Comparison of ENCODE assay signal across 18 cellular contexts in genomic region chr5:159610966-159611579, GRCh38.
DNase-seq lines count a peak whose midpoint lies in the region; ATAC-seq lines count a peak whose summit lies in the region.
"Had no signal": no experiment of that assay in that cellular context is flagged by ENCODE, and none has a peak within 500 bp of the region (broad histone marks: within the 10 kb centered on the region; RNA-seq: fewer than 3 reads in every experiment).

No MANE protein-coding gene starts in this region.

- intact Hi-C loops in activated CD4-positive, alpha-beta T cell treated with anti-CD3 and anti-CD28 coated beads for 36 hours (cut with DNase I, micrococcal nuclease), result no loop called here
- intact Hi-C loops in activated naive CD4-positive, alpha-beta T cell treated with anti-CD3 and anti-CD28 coated beads for 36 hours (cut with micrococcal nuclease), result no loop called here

- no peak overlapping the region for H3K27ac Mint-ChIP-seq in activated CD4-positive, alpha-beta T cell treated with anti-CD3 and anti-CD28 coated beads for 36 hours
- peak overlapping the region; percentile 90 for H3K27ac Mint-ChIP-seq in activated naive CD4-positive, alpha-beta T cell treated with anti-CD3 and anti-CD28 coated beads, Interleukin-2, amount 50 U/mL, for 24 hours
- H3K27ac Mint-ChIP-seq in activated naive CD4-positive, alpha-beta T cell treated with anti-CD3 and anti-CD28 coated beads for 36 hours, result no peak overlapping the region
- H3K27ac Mint-ChIP-seq in activated naive CD8-positive, alpha-beta T cell treated with anti-CD3 and anti-CD28 coated beads, Interleukin-2, amount 50 U/mL, for 24 hours, result peak overlapping the region; percentile 69
- H3K27ac Mint-ChIP-seq: CD14-positive monocyte; CD4-positive, alpha-beta memory T cell had no signal

- ATAC-seq in activated CD4-positive, alpha-beta T cell treated with anti-CD3 and anti-CD28 coated beads for 36 hours, result peak; percentile 26
- peak; percentile 92 for ATAC-seq in activated naive CD8-positive, alpha-beta T cell treated with anti-CD3 and anti-CD28 coated beads, Interleukin-2, amount 50 U/mL, for 24 hours
- ATAC-seq: A549, HCT116, HepG2 had no signal

- H3K27me3 Mint-ChIP-seq in activated CD4-positive, alpha-beta T cell treated with anti-CD3 and anti-CD28 coated beads for 36 hours, result peaks cover 3% of the 10 kb centered on the region
- peaks cover 4% of the 10 kb centered on the region for H3K27me3 Mint-ChIP-seq in activated naive CD4-positive, alpha-beta T cell treated with anti-CD3 and anti-CD28 coated beads, Interleukin-2, amount 50 U/mL, for 24 hours
- no peaks in the 10 kb centered on the region for H3K27me3 Mint-ChIP-seq in activated naive CD4-positive, alpha-beta T cell treated with anti-CD3 and anti-CD28 coated beads for 36 hours (ENCODE audit: low read depth)
- peaks cover 12% of the 10 kb centered on the region for H3K27me3 Mint-ChIP-seq in activated naive CD8-positive, alpha-beta T cell treated with anti-CD3 and anti-CD28 coated beads, Interleukin-2, amount 50 U/mL, for 24 hours

- H3K4me1 Mint-ChIP-seq in activated CD4-positive, alpha-beta T cell treated with anti-CD3 and anti-CD28 coated beads for 36 hours, result peaks cover 19% of the 10 kb centered on the region
- H3K4me1 Mint-ChIP-seq in activated naive CD4-positive, alpha-beta T cell treated with anti-CD3 and anti-CD28 coated beads, Interleukin-2, amount 50 U/mL, for 24 hours, result peaks cover 36% of the 10 kb centered on the region
- H3K4me1 Mint-ChIP-seq in activated naive CD4-positive, alpha-beta T cell treated with anti-CD3 and anti-CD28 coated beads for 36 hours (ENCODE audit: low read depth), result peaks cover 28% of the 10 kb centered on the region
- peaks cover 43% of the 10 kb centered on the region for H3K4me1 Mint-ChIP-seq in activated naive CD8-positive, alpha-beta T cell treated with anti-CD3 and anti-CD28 coated beads, Interleukin-2, amount 50 U/mL, for 24 hours
- H3K4me1 Mint-ChIP-seq: CD14-positive monocyte; CD4-positive, alpha-beta memory T cell had no signal

- no peaks in the 10 kb centered on the region for H3K9me3 Mint-ChIP-seq in activated CD4-positive, alpha-beta T cell treated with anti-CD3 and anti-CD28 coated beads for 36 hours (ENCODE audit: low read depth)
- H3K9me3 Mint-ChIP-seq in activated naive CD4-positive, alpha-beta T cell treated with anti-CD3 and anti-CD28 coated beads, Interleukin-2, amount 50 U/mL, for 24 hours, result no peaks in the 10 kb centered on the region
- peaks cover 1% of the 10 kb centered on the region for H3K9me3 Mint-ChIP-seq in activated naive CD4-positive, alpha-beta T cell treated with anti-CD3 and anti-CD28 coated beads for 36 hours
- peaks cover 17% of the 10 kb centered on the region for H3K9me3 Mint-ChIP-seq in activated naive CD8-positive, alpha-beta T cell treated with anti-CD3 and anti-CD28 coated beads, Interleukin-2, amount 50 U/mL, for 24 hours

- no peak overlapping the region for H3K4me3 Mint-ChIP-seq in activated CD4-positive, alpha-beta T cell treated with anti-CD3 and anti-CD28 coated beads for 36 hours
- no peak overlapping the region for H3K4me3 Mint-ChIP-seq in activated naive CD4-positive, alpha-beta T cell treated with anti-CD3 and anti-CD28 coated beads, Interleukin-2, amount 50 U/mL, for 24 hours
- no peak overlapping the region for H3K4me3 Mint-ChIP-seq in activated naive CD4-positive, alpha-beta T cell treated with anti-CD3 and anti-CD28 coated beads for 36 hours
- H3K4me3 Mint-ChIP-seq in activated naive CD8-positive, alpha-beta T cell treated with anti-CD3 and anti-CD28 coated beads, Interleukin-2, amount 50 U/mL, for 24 hours, result no peak overlapping the region
- H3K4me3 Mint-ChIP-seq: CD14-positive monocyte; CD4-positive, alpha-beta memory T cell had no signal

- CTCF ChIA-PET in activated CD4-positive, alpha-beta T cell treated with anti-CD3 and anti-CD28 coated beads for 36 hours (lab: Charles Lee), result no interaction called here
- CTCF ChIA-PET in activated naive CD4-positive, alpha-beta T cell treated with anti-CD3 and anti-CD28 coated beads for 36 hours (lab: Charles Lee), result no interaction called here

- POLR2A ChIA-PET in activated CD4-positive, alpha-beta T cell treated with anti-CD3 and anti-CD28 coated beads for 36 hours (lab: Charles Lee), result no interaction called here

- DNase-seq in activated CD4-positive, alpha-beta T cell treated with anti-CD3 and anti-CD28 coated beads for 36 hours, result no peak
- DNase-seq in activated CD4-positive, alpha-beta T cell treated with anti-CD3 and anti-CD28 coated beads, Interleukin-2, amount 50 U/mL, for 48 hours, result no peak
- no peak for DNase-seq in activated naive CD4-positive, alpha-beta T cell treated with anti-CD3 and anti-CD28 coated beads for 36 hours
- DNase-seq in M059J (ENCODE audit: low read depth), result peak; percentile 18
- DNase-seq in activated naive CD8-positive, alpha-beta T cell treated with anti-CD3 and anti-CD28 coated beads, Interleukin-2, amount 50 U/mL, for 24 hours, result no peak
- no peak for DNase-seq in NCI-H2196 treated with DMSO at 0.1 percent for 48 hours (lab: John Stamatoyannopoulos, UW; ENCODE audit: unreplicated experiment)
- DNase-seq in activated CD8-positive, alpha-beta memory T cell treated with anti-CD3 and anti-CD28 coated beads, Interleukin-2, amount 50 U/mL, for 48 hours, result no peak
- DNase-seq: CD4-positive, alpha-beta memory T cell; DMS153; DMS79; GF-D8; GOT3; H7 had no signal

- no peaks in the 10 kb centered on the region for H3K36me3 Mint-ChIP-seq in activated CD4-positive, alpha-beta T cell treated with anti-CD3 and anti-CD28 coated beads for 36 hours (ENCODE audit: low read depth)
- peaks cover 2% of the 10 kb centered on the region for H3K36me3 Mint-ChIP-seq in activated naive CD4-positive, alpha-beta T cell treated with anti-CD3 and anti-CD28 coated beads, Interleukin-2, amount 50 U/mL, for 24 hours
- no peaks in the 10 kb centered on the region for H3K36me3 Mint-ChIP-seq in activated naive CD4-positive, alpha-beta T cell treated with anti-CD3 and anti-CD28 coated beads for 36 hours (ENCODE audit: low read depth)
- H3K36me3 Mint-ChIP-seq in activated naive CD8-positive, alpha-beta T cell treated with anti-CD3 and anti-CD28 coated beads, Interleukin-2, amount 50 U/mL, for 24 hours (ENCODE audit: low read depth), result no peaks in the 10 kb centered on the region
- H3K36me3 Mint-ChIP-seq: CD14-positive monocyte; CD4-positive, alpha-beta memory T cell had no signal

Comparison
In these comparisons a context has a peak if more than half of its experiments do, and no peak if none do; other contexts are left out.
1. H3K27ac Mint-ChIP-seq: peak in activated naive CD4-positive, alpha-beta T cell treated with anti-CD3 and anti-CD28 coated beads, Interleukin-2, amount 50 U/mL, for 24 hours (single experiment) and activated naive CD8-positive, alpha-beta T cell treated with anti-CD3 and anti-CD28 coated beads, Interleukin-2, amount 50 U/mL, for 24 hours (single experiment); none in activated CD4-positive, alpha-beta T cell treated with anti-CD3 and anti-CD28 coated beads for 36 hours (single experiment) and activated naive CD4-positive, alpha-beta T cell treated with anti-CD3 and anti-CD28 coated beads for 36 hours (single experiment).